8 cellular contexts compared by ENCODE assay signal in genomic region chr5:142108432-142109355, GRCh38. TPM values are rescaled to one million over a fixed set of nuclear protein-coding genes. Genes with fewer than 3 reads are reported as not detected.
DNase-seq lines count a peak whose midpoint lies in the region; ATAC-seq and TF ChIP-seq lines count a peak whose summit lies in the region.

Gene NDFIP1, plus strand, starts transcription at chr5:142108779. Its CDS starts 196 bp downstream, at chr5:142108975.

- DNase-seq in BE2C (peak; percentile 90), NCI-H774 (lab: John Stamatoyannopoulos, UW) (peak; percentile 76), lung (ENCODE audit: low spot score) (peak; percentile 87)
- peak; percentile 88 for DNase-seq in activated CD8-positive, alpha-beta T cell treated with anti-CD3 and anti-CD28 coated beads for 36 hours
- peak; percentile 67 to 83 (median 73) for DNase-seq in stimulated activated CD4-positive, alpha-beta T cell treated with anti-CD3 and anti-CD28 coated beads, TNF-alpha, amount 100 ng/mL, for 24 hours (ENCODE audit: low read depth in 3 of 3)

- peak within 1 kb of the TSS; percentile 96 for H3K27ac Mint-ChIP-seq in activated CD8-positive, alpha-beta T cell treated with anti-CD3 and anti-CD28 coated beads for 36 hours

- TF ChIP-seq CTCF in BE2C (IDR thresholded peaks at IDR 0.05; ENCODE audit: low read depth, low read length) (no peak), lung (IDR thresholded peaks at IDR 0.05; ENCODE audit: control extremely low read depth, extremely low read depth) (no peak)
- no peak for TF ChIP-seq CTCF in activated CD8-positive, alpha-beta T cell treated with anti-CD3 and anti-CD28 coated beads for 36 hours (IDR thresholded peaks at IDR 0.05)

- H3K27me3 ChIP-seq in BE2C (no peaks in the 10 kb centered on the region), ectodermal cell (ENCODE audit: control insufficient read depth, insufficient read depth, low read length, poor library complexity, severe bottlenecking) (peaks cover 17% of the 10 kb centered on the region), lung (ENCODE audit: control insufficient read depth, insufficient read depth) (no peaks in the 10 kb centered on the region)

- CTCF ChIA-PET in activated CD8-positive, alpha-beta T cell treated with anti-CD3 and anti-CD28 coated beads for 36 hours (lab: Charles Lee): interaction anchor here (0.6 to 4.2 kb wide), 16 partner anchors 9 to 140 kb away, joined by 3 to 57 read pairs (median 4); partner anchors contain the start of genes GNPDA1 and RNF14

- peak within 1 kb of the TSS; percentile 93 for H3K4me3 Mint-ChIP-seq in activated CD8-positive, alpha-beta T cell treated with anti-CD3 and anti-CD28 coated beads for 36 hours

- WGBS in ectodermal cell, 2 experiments: 3% methylated on average over 106 of the region's 106 CpGs
- 2 to 5% methylated on average over 66 to 106 of the region's 106 CpGs for WGBS in lung, 2 donors

- intact Hi-C loops in activated CD8-positive, alpha-beta T cell treated with anti-CD3 and anti-CD28 coated beads for 36 hours (cut with micrococcal nuclease): loop anchor here (2.0 to 5.0 kb wide), 3 partner anchors 34 to 92 kb away; no protein-coding TSS in a partner anchor

- ATAC-seq in HG03354 (IDR thresholded peaks at IDR 0.05; ENCODE audit: poor library complexity, severe bottlenecking, unreplicated experiment): peak; percentile 96
- ATAC-seq in activated CD8-positive, alpha-beta T cell treated with anti-CD3 and anti-CD28 coated beads for 36 hours: peak; percentile 84
- peak; percentile 98 for ATAC-seq in lung (ENCODE audit: insufficient read depth, low FRiP score)

- peak within 1 kb of the TSS; percentile 60 for H3K27ac ChIP-seq in ectodermal cell (ENCODE audit: insufficient read depth, low read depth, low read length, poor library complexity, severe bottlenecking)
- H3K27ac ChIP-seq in lung (ENCODE audit: low read depth in 1 of 2, low read length in 1 of 2): peak within 1 kb of the TSS; percentile 100

- peaks cover 40% of the 10 kb centered on the region for H3K36me3 Mint-ChIP-seq in activated CD8-positive, alpha-beta T cell treated with anti-CD3 and anti-CD28 coated beads for 36 hours (ENCODE audit: low read depth)

- H3K9me3 ChIP-seq in BE2C: no peaks in the 10 kb centered on the region
- no peaks in the 10 kb centered on the region for H3K9me3 ChIP-seq in ectodermal cell (ENCODE audit: control insufficient read depth, low read length)
- no peaks in the 10 kb centered on the region for H3K9me3 ChIP-seq in lung (ENCODE audit: control insufficient read depth in 2 of 2, insufficient read depth in 1 of 2, low read length in 1 of 2)

- peaks cover 65% of the 10 kb centered on the region for H3K4me1 Mint-ChIP-seq in activated CD8-positive, alpha-beta T cell treated with anti-CD3 and anti-CD28 coated beads for 36 hours (ENCODE audit: low read depth)

- H3K36me3 ChIP-seq in BE2C (peaks cover 11% of the 10 kb centered on the region), ectodermal cell (ENCODE audit: control insufficient read depth, insufficient read depth, low read length) (no peaks in the 10 kb centered on the region), lung (ENCODE audit: control insufficient read depth in 2 of 2, insufficient read depth in 2 of 2, low read length in 2 of 2) (no peaks in the 10 kb centered on the region)

- TF ChIP-seq POLR2A in GM19099 (IDR thresholded peaks at IDR 0.05; ENCODE audit: extremely low read depth, insufficient read length, low read depth): peak; percentile 52

- no peaks in the 10 kb centered on the region for H3K27me3 Mint-ChIP-seq in activated CD8-positive, alpha-beta T cell treated with anti-CD3 and anti-CD28 coated beads for 36 hours

- POLR2A ChIA-PET in activated CD8-positive, alpha-beta T cell treated with anti-CD3 and anti-CD28 coated beads for 36 hours (lab: Charles Lee): interaction anchor here (0.8 to 6.1 kb wide), 25 partner anchors 10 to 140 kb away, joined by 3 to 129 read pairs (median 5); partner anchors contain the start of genes GNPDA1 and RNF14

- peaks cover 9% of the 10 kb centered on the region for H3K4me1 ChIP-seq in BE2C
- no peaks in the 10 kb centered on the region for H3K4me1 ChIP-seq in ectodermal cell (ENCODE audit: control insufficient read depth, insufficient read depth, low read length)
- H3K4me1 ChIP-seq in lung (ENCODE audit: control insufficient read depth in 2 of 2, insufficient read depth in 2 of 2, low read length in 2 of 2): peaks cover 5 to 12% of the 10 kb centered on the region in 2 donors

- H3K4me3 ChIP-seq in BE2C (ENCODE audit: low read depth, low read length) (peak within 1 kb of the TSS; percentile 99), ectodermal cell (ENCODE audit: insufficient read depth, low read depth, low read length) (peak within 1 kb of the TSS; percentile 81), lung (peak within 1 kb of the TSS; percentile 95)

- peaks cover 7% of the 10 kb centered on the region for H3K9me3 Mint-ChIP-seq in activated CD8-positive, alpha-beta T cell treated with anti-CD3 and anti-CD28 coated beads for 36 hours

RNA-seq across cellular contexts. Expression of gene NDFIP1, which starts in this region (rescaled TPM):
- polyA plus RNA-seq in BE2C (2012; ENCODE audit: insufficient read depth, insufficient read length, low read depth): 155 TPM
- total RNA-seq in activated CD8-positive, alpha-beta T cell treated with anti-CD3 and anti-CD28 coated beads for 36 hours: 10 to 100 TPM; 93.8 to 96.9 TPM
- polyA plus RNA-seq in ectodermal cell (2013, experiment 1 of 4): 36.8 TPM
- polyA plus RNA-seq in ectodermal cell (2013, experiment 2 of 4): 37.1 TPM
- 29.7 TPM for polyA plus RNA-seq in ectodermal cell (2013, experiment 3 of 4)
- polyA plus RNA-seq in ectodermal cell (2013, experiment 4 of 4): 32.2 TPM
- 100 to 1,000 TPM in 1 of 2 donors, 10 to 100 TPM in 1; 66.8 to 106 TPM for total RNA-seq in lung
- polyA plus RNA-seq in lung: 10 to 100 TPM; 31.5 to 70.1 TPM

Comparison
In these comparisons a context has a peak if more than half of its experiments do, and no peak if none do; other contexts are left out.
1. Peak in every context shown above with its lines: DNase-seq, ATAC-seq, H3K4me3 ChIP-seq and H3K27ac ChIP-seq.